ENCODE assay signal across 11 cellular contexts in genomic region chr10:27192284-27192683, GRCh38. TPM values are rescaled to one million over a fixed set of nuclear protein-coding genes. Genes with fewer than 3 reads are reported as not detected.
DNase-seq lines count a peak whose midpoint lies in the region; ATAC-seq, FAIRE-seq and TF ChIP-seq lines count a peak whose summit lies in the region.
"Had no signal": no experiment of that assay in that cellular context is flagged by ENCODE, and none has a peak within 500 bp of the region (broad histone marks: within the 10 kb centered on the region; RNA-seq: fewer than 3 reads in every experiment).

No MANE protein-coding gene starts in this region.

- WGBS in K562 (ENCODE audit: insufficient coverage, low coverage, missing lambda C conversion rate) = 54% methylated on average over 3 of the region's 3 CpGs

- H4K20me1 ChIP-seq in K562 (replicated peaks; ENCODE audit: control insufficient read depth, insufficient read depth, low read length) = no peaks in the 10 kb centered on the region

- no peak overlapping the region for H3K4me2 ChIP-seq in K562 (ENCODE audit: insufficient read depth, low read length)

- CTCF ChIA-PET in K562 (lab: Yijun Ruan, JAX; ENCODE audit: low intra/inter-chr PET ratio) = no interaction called here

- no peaks in the 10 kb centered on the region for H3K9me1 ChIP-seq in K562 (ENCODE audit: control insufficient read depth, insufficient read depth, low read length)

- DNase-seq in AG08395 (ENCODE audit: low spot score) = peak; percentile 95
- peak; percentile 96 for DNase-seq in HT1080 (ENCODE audit: low read depth)
- DNase-seq in K562 (ENCODE audit: extremely low read depth in 1 of 4, low spot score in 3 of 4) = no peak
- no peak for DNase-seq in left lobe of liver (ENCODE audit: low spot score)
- DNase-seq in HuH-7.5 (ENCODE audit: low spot score) = no peak
- no peak for DNase-seq in Right ventricle myocardium superior
- DNase-seq in NCI-H510A treated with DMSO at 0.1 percent for 48 hours (lab: John Stamatoyannopoulos, UW) = no peak
- DNase-seq: activated CD4-positive, alpha-beta memory T cell treated with anti-CD3 and anti-CD28 coated beads for 36 hours; colonic mucosa; NCI-H69 had no signal

- no peaks in the 10 kb centered on the region for H3K27me3 ChIP-seq in K562 (ENCODE audit: control insufficient read depth in 2 of 2, insufficient read depth in 2 of 2, low read length in 2 of 2)
- H3K27me3 ChIP-seq: colonic mucosa had no signal

- POLR2A ChIA-PET in K562 (lab: Yijun Ruan, JAX) = interaction anchor here (1.5 kb wide), 1 partner anchor 15 kb away, joined by 3 read pairs; no protein-coding TSS in a partner anchor

- no peaks in the 10 kb centered on the region for H3K79me2 ChIP-seq in K562 (ENCODE audit: control insufficient read depth, insufficient read depth, low read length)

- intact Hi-C loops in K562 (cut with micrococcal nuclease) = no loop called here
- intact Hi-C loops in Right ventricle myocardium superior (cut with DNase I) = no loop called here

- no peak overlapping the region for H2AFZ ChIP-seq in K562 (ENCODE audit: low read depth, low read length)

- TF ChIP-seq EP300 in K562 (IDR thresholded peaks at IDR 0.05; ENCODE audit: low read length) = no peak

- no peak overlapping the region for H3K27ac ChIP-seq in K562 (ENCODE audit: extremely low read depth, low read depth, low read length)
- H3K27ac ChIP-seq: colonic mucosa had no signal

- no peak overlapping the region for H3K4me3 ChIP-seq in K562
- H3K4me3 ChIP-seq: colonic mucosa had no signal

- no TSS peak for BruUV-seq in K562 (replicated peaks; lab: Mats Ljungman, UMichigan)

- in situ Hi-C loops in K562 (cut with MboI) = no loop called here

- peaks cover 9% of the 10 kb centered on the region; the same call in 2 of the 3 replicates for H3K36me3 ChIP-seq in K562 (ENCODE audit: control insufficient read depth, insufficient read depth, low read length)
- H3K36me3 ChIP-seq: colonic mucosa had no signal

- TF ChIP-seq RAD21 in K562 (CRISPR knock-in tag; conservative IDR thresholded peaks at IDR 0.05 in 1 of 2, IDR thresholded peaks at IDR 0.05 in 1 of 2) = no peak

- no peaks in the 10 kb centered on the region for H3K9me3 ChIP-seq in K562 (replicated peaks; ENCODE audit: control insufficient read depth, insufficient read depth, low read depth, low read length)
- H3K9me3 ChIP-seq: colonic mucosa had no signal

- TF ChIP-seq CTCF in K562 (IDR thresholded peaks at IDR 0.05 in 2 of 3, conservative IDR thresholded peaks at IDR 0.05 in 1 of 3; ENCODE audit: insufficient read depth in 2 of 3, low read depth in 1 of 3, low read length in 3 of 3) = no peak

- ATAC-seq in K562 (peak; percentile 28; the same call in 2 of the 3 replicates), left lobe of liver (peak; percentile 57), GM21529 (IDR thresholded peaks at IDR 0.05; ENCODE audit: unreplicated experiment) (no peak), Right ventricle myocardium superior (ENCODE audit: poor library complexity) (no peak)

- H3K9ac ChIP-seq in K562 (ENCODE audit: insufficient read depth in 1 of 2, low read depth in 2 of 2, low read length in 2 of 2) = no peak overlapping the region

- H3K4me1 ChIP-seq in K562 (replicated peaks in 1 of 2; ENCODE audit: control insufficient read depth in 2 of 2, insufficient read depth in 2 of 2, low read length in 2 of 2) = no peaks in the 10 kb centered on the region
- H3K4me1 ChIP-seq: colonic mucosa had no signal

- no peak for TF ChIP-seq POLR2A in K562 (conservative IDR thresholded peaks at IDR 0.05)

- no peak for FAIRE-seq in K562 (lab: Jason Lieb, UNC)

TF ChIP-seq in K562, 482 proteins besides CTCF, POLR2A, EP300 and RAD21 (continues in another document):
- TF ChIP-seq SMARCB1 (IDR thresholded peaks at IDR 0.05; ENCODE audit: insufficient read length, low read depth) (no peak), ZFP30 (CRISPR knock-in tag; IDR thresholded peaks at IDR 0.05; ENCODE audit: borderline replicate concordance) (no peak), ZNF740 (CRISPR knock-in tag; IDR thresholded peaks at IDR 0.05) (no peak), ZNF740 (tag; IDR thresholded peaks at IDR 0.05) (no peak)

RNA-seq across cellular contexts. Expression of gene MASTL, which starts 37.1 kb away (rescaled TPM):
- total RNA-seq in HT1080 (2014; rRNA removed; shearing (Covaris generic)) = 24.2 and 29.0 TPM in 2 replicates
- polyA plus RNA-seq in HT1080 (2015; cell fraction: cytosol; rRNA removed) = 17.3 and 20.2 TPM in 2 replicates
- 28.2 and 31.0 TPM in 2 replicates for polyA plus RNA-seq in HT1080 (2015; cell fraction: nucleus; rRNA removed)
- 19.7 and 67.4 TPM in 2 replicates for total RNA-seq in K562 (2011; cell fraction: chromatin; rRNA removed; ENCODE audit: low replicate concordance)
- total RNA-seq in K562 (2011; cell fraction: nucleolus; rRNA removed) = 15.2 and 18.7 TPM in 2 replicates
- 20.9 and 24.3 TPM in 2 replicates for total RNA-seq in K562 (2011; cell fraction: nucleoplasm; rRNA removed)
- total RNA-seq in K562 (2014; rRNA removed) (26.0 and 26.9 TPM in 2 replicates), K562 (2014; rRNA removed; fragmentation: Illumina TruSeq; extraction: Trizol) (29.3 and 32.7 TPM in 2 replicates), K562 (2015; rRNA removed; fragmentation: Illumina TruSeq; extraction: Trizol) (27.4 and 29.9 TPM in 2 replicates), K562 (2021) (16.7 and 17.5 TPM in 2 replicates), left lobe of liver (2.6 TPM), Right ventricle myocardium superior (1.6 TPM)
- polyA plus RNA-seq in K562 (2011; rRNA removed) (20.9 and 23.1 TPM in 2 replicates), K562 (2014; fragmentation: Illumina TruSeq; extraction: Trizol) (24.8 and 29.7 TPM in 2 replicates), K562 (2014; fragmentation: Nextera tagmentation; extraction: Ambion mirVana) (1 to 10 TPM; 6.8 to 8.0 TPM), K562 (2014; rRNA removed) (19.9 and 21.2 TPM in 2 replicates)
- polyA plus RNA-seq in K562 (2011; cell fraction: cytosol; rRNA removed) = 4.1 and 10.4 TPM in 2 replicates
- 14.4 and 15.4 TPM in 2 replicates for polyA plus RNA-seq in K562 (2011; cell fraction: nucleus; rRNA removed)
- polyA plus RNA-seq in K562 (2012) = 12.7 and 15.2 TPM in 2 replicates
- 26.6 and 35.3 TPM in 2 replicates for polyA minus RNA-seq in K562 (2011; rRNA and poly(A)+ RNA removed)
- 9.6 and 10.2 TPM in 2 replicates for polyA minus RNA-seq in K562 (2011; cell fraction: cytosol; rRNA and poly(A)+ RNA removed)
- polyA minus RNA-seq in K562 (2011; cell fraction: nucleus; rRNA and poly(A)+ RNA removed) = 8.3 and 16.3 TPM in 2 replicates

RNA-seq across cellular contexts. Expression of gene YME1L1, which starts 38.1 kb away (rescaled TPM):
- total RNA-seq in HT1080 (2014; rRNA removed; shearing (Covaris generic)) = 138 and 189 TPM in 2 replicates
- polyA plus RNA-seq in HT1080 (2015; cell fraction: cytosol; rRNA removed) = 104 and 137 TPM in 2 replicates
- 127 and 133 TPM in 2 replicates for polyA plus RNA-seq in HT1080 (2015; cell fraction: nucleus; rRNA removed)
- 42.7 and 99.2 TPM in 2 replicates for total RNA-seq in K562 (2011; cell fraction: chromatin; rRNA removed; ENCODE audit: low replicate concordance)
- total RNA-seq in K562 (2011; cell fraction: nucleolus; rRNA removed) = 25.0 and 27.5 TPM in 2 replicates
- total RNA-seq in K562 (2011; cell fraction: nucleoplasm; rRNA removed) = 49.3 and 76.3 TPM in 2 replicates
- 82.5 and 159 TPM in 2 replicates for total RNA-seq in K562 (2014; rRNA removed)
- 136 and 152 TPM in 2 replicates for total RNA-seq in K562 (2014; rRNA removed; fragmentation: Illumina TruSeq; extraction: Trizol)
- total RNA-seq in K562 (2015; rRNA removed; fragmentation: Illumina TruSeq; extraction: Trizol) = 131 and 133 TPM in 2 replicates
- total RNA-seq in K562 (2021) = 108 and 112 TPM in 2 replicates
- 102 and 155 TPM in 2 replicates for polyA plus RNA-seq in K562 (2011; rRNA removed)
- polyA plus RNA-seq in K562 (2011; cell fraction: cytosol; rRNA removed) = 24.4 and 47.4 TPM in 2 replicates
- 23.1 and 35.5 TPM in 2 replicates for polyA plus RNA-seq in K562 (2011; cell fraction: nucleus; rRNA removed)
- 86.1 and 92.3 TPM in 2 replicates for polyA plus RNA-seq in K562 (2012)
- polyA plus RNA-seq in K562 (2014; fragmentation: Illumina TruSeq; extraction: Trizol) = 118 and 128 TPM in 2 replicates
- polyA plus RNA-seq in K562 (2014; fragmentation: Nextera tagmentation; extraction: Ambion mirVana) = 10 to 100 TPM; 32.7 to 41.6 TPM
- polyA plus RNA-seq in K562 (2014; rRNA removed) = 76.6 and 79.9 TPM in 2 replicates
- polyA minus RNA-seq in K562 (2011; rRNA and poly(A)+ RNA removed) = 118 and 135 TPM in 2 replicates
- polyA minus RNA-seq in K562 (2011; cell fraction: cytosol; rRNA and poly(A)+ RNA removed) = 53.4 and 60.8 TPM in 2 replicates
- 22.9 and 38.9 TPM in 2 replicates for polyA minus RNA-seq in K562 (2011; cell fraction: nucleus; rRNA and poly(A)+ RNA removed)
- 49.4 TPM for total RNA-seq in left lobe of liver
- 89.5 TPM for total RNA-seq in Right ventricle myocardium superior

RNA-seq across cellular contexts. Expression of gene ACBD5, which starts 48.3 kb away (rescaled TPM):
- 19.0 and 21.2 TPM in 2 replicates for total RNA-seq in HT1080 (2014; rRNA removed; shearing (Covaris generic))
- polyA plus RNA-seq in HT1080 (2015; cell fraction: cytosol; rRNA removed) = 18.1 and 20.8 TPM in 2 replicates
- 16.6 and 19.2 TPM in 2 replicates for polyA plus RNA-seq in HT1080 (2015; cell fraction: nucleus; rRNA removed)
- total RNA-seq in K562 (2011; cell fraction: chromatin; rRNA removed; ENCODE audit: low replicate concordance) = 4.2 and 9.1 TPM in 2 replicates
- 3.2 and 3.8 TPM in 2 replicates for total RNA-seq in K562 (2011; cell fraction: nucleolus; rRNA removed)
- total RNA-seq in K562 (2011; cell fraction: nucleoplasm; rRNA removed) = 3.8 and 5.0 TPM in 2 replicates
- total RNA-seq in K562 (2014; rRNA removed) (7.8 and 9.9 TPM in 2 replicates), K562 (2014; rRNA removed; fragmentation: Illumina TruSeq; extraction: Trizol) (10.3 TPM in 2 replicates), K562 (2015; rRNA removed; fragmentation: Illumina TruSeq; extraction: Trizol) (10.1 and 10.3 TPM in 2 replicates), K562 (2021) (8.4 and 8.7 TPM in 2 replicates), left lobe of liver (43.1 TPM), Right ventricle myocardium superior (77.2 TPM)
- polyA plus RNA-seq in K562 (2011; rRNA removed) (7.4 and 7.9 TPM in 2 replicates), K562 (2014; fragmentation: Illumina TruSeq; extraction: Trizol) (7.6 and 8.5 TPM in 2 replicates), K562 (2014; fragmentation: Nextera tagmentation; extraction: Ambion mirVana) (1 to 10 TPM; 1.5 to 2.2 TPM), K562 (2014; rRNA removed) (5.1 and 6.1 TPM in 2 replicates)
- polyA plus RNA-seq in K562 (2011; cell fraction: cytosol; rRNA removed) = 1.6 and 4.7 TPM in 2 replicates
- polyA plus RNA-seq in K562 (2011; cell fraction: nucleus; rRNA removed) = 3.2 and 4.5 TPM in 2 replicates
- polyA plus RNA-seq in K562 (2012) = 5.4 and 6.1 TPM in 2 replicates
- 8.9 and 10.8 TPM in 2 replicates for polyA minus RNA-seq in K562 (2011; rRNA and poly(A)+ RNA removed)
- 4.4 and 6.7 TPM in 2 replicates for polyA minus RNA-seq in K562 (2011; cell fraction: cytosol; rRNA and poly(A)+ RNA removed)
- 2.2 and 6.0 TPM in 2 replicates for polyA minus RNA-seq in K562 (2011; cell fraction: nucleus; rRNA and poly(A)+ RNA removed)

Comparison
In these comparisons a context has a peak if more than half of its experiments do, and no peak if none do; other contexts are left out.
1. DNase-seq: peak in AG08395 (single experiment) and HT1080 (single experiment); none in K562 (0 of 4), left lobe of liver (single experiment), HuH-7.5 (single experiment), Right ventricle myocardium superior (single experiment) and NCI-H510A treated with DMSO at 0.1 percent for 48 hours (single experiment).
2. ATAC-seq: peak in K562 (single experiment) and left lobe of liver (single experiment); none in GM21529 (single experiment) and Right ventricle myocardium superior (single experiment).